8 cellular contexts compared by ENCODE assay signal in the genomic region with DNA sequence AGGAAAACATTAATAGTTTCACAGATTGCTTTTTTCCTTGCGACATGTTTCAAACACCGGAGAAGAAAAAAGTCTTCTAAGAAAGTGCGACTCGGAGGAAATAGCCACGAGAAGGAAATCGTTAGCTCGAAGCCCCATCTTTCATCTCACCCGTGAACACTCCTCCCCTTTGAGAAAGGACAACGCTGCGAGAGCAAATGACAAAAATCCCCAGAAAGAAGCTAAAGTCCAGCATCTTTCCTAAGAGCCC.
DNase-seq lines count a peak whose midpoint lies in the region; ATAC-seq and TF ChIP-seq lines count a peak whose summit lies in the region.

No MANE protein-coding gene starts in this region.

- WGBS in sigmoid colon, 2 donors, result 0 to 1% methylated on average over 10 of the region's 10 CpGs

- H3K4me1 ChIP-seq in sigmoid colon, result peaks cover 0 to 63% (median 27%) of the 10 kb centered on the region in 4 donors

- H3K36me3 ChIP-seq in sigmoid colon, result no peaks in the 10 kb centered on the region

- H3K27ac Mint-ChIP-seq in activated T-cell treated with anti-CD3 and anti-CD28 coated beads, Interleukin-2, amount 50 U/mL, for 24 hours, result peak overlapping the region; percentile 99
- H3K27ac Mint-ChIP-seq in T-helper 17 cell, result peak overlapping the region; percentile 98

- H3K4me3 ChIP-seq in fibroblast of villous mesenchyme (ENCODE audit: low read depth, low read length), result peak overlapping the region; percentile 90
- H3K4me3 ChIP-seq in sigmoid colon, result peak overlapping the region; percentile 75 to 88 (median 79)

- peaks cover 0 to 9% (median 0%) of the 10 kb centered on the region in 3 donors for H3K27me3 ChIP-seq in sigmoid colon

- H3K9me3 Mint-ChIP-seq in activated T-cell treated with anti-CD3 and anti-CD28 coated beads, Interleukin-2, amount 50 U/mL, for 24 hours, result no peaks in the 10 kb centered on the region

- H3K9me3 ChIP-seq in T-helper 17 cell (ENCODE audit: control insufficient read depth, low read length, poor library complexity, severe bottlenecking), result no peaks in the 10 kb centered on the region
- H3K9me3 ChIP-seq in sigmoid colon, result no peaks in the 10 kb centered on the region

- intact Hi-C loops in sigmoid colon (cut with DNase I), result loop anchor here (1.0 to 5.0 kb wide), 4 partner anchors 83 to 722 kb away; partner anchors contain the start of genes SPRYD7 and TRIM13

- peaks cover 55% of the 10 kb centered on the region for H3K36me3 Mint-ChIP-seq in activated T-cell treated with anti-CD3 and anti-CD28 coated beads, Interleukin-2, amount 50 U/mL, for 24 hours (ENCODE audit: low read depth)
- H3K36me3 Mint-ChIP-seq in T-helper 17 cell (ENCODE audit: low read depth), result peaks cover 3% of the 10 kb centered on the region

- H3K4me3 Mint-ChIP-seq in activated T-cell treated with anti-CD3 and anti-CD28 coated beads, Interleukin-2, amount 50 U/mL, for 24 hours, result peak overlapping the region; percentile 97
- peak overlapping the region; percentile 100 for H3K4me3 Mint-ChIP-seq in T-helper 17 cell

- peak overlapping the region; percentile 89 to 96 (median 91) for H3K27ac ChIP-seq in sigmoid colon

- TF ChIP-seq POLR2A in sigmoid colon (IDR thresholded peaks at IDR 0.05), result no peak

- no peak for TF ChIP-seq CTCF in fibroblast of villous mesenchyme (IDR thresholded peaks at IDR 0.05; ENCODE audit: insufficient read depth, low read depth, low read length)
- no peak for TF ChIP-seq CTCF in sigmoid colon (IDR thresholded peaks at IDR 0.05)

- H3K4me1 Mint-ChIP-seq in activated T-cell treated with anti-CD3 and anti-CD28 coated beads, Interleukin-2, amount 50 U/mL, for 24 hours (ENCODE audit: low read depth), result peaks cover 50% of the 10 kb centered on the region
- H3K4me1 Mint-ChIP-seq in T-helper 17 cell, result peaks cover 24% of the 10 kb centered on the region

- peaks cover 16% of the 10 kb centered on the region for H3K27me3 Mint-ChIP-seq in activated T-cell treated with anti-CD3 and anti-CD28 coated beads, Interleukin-2, amount 50 U/mL, for 24 hours
- H3K27me3 Mint-ChIP-seq in T-helper 17 cell, result no peaks in the 10 kb centered on the region

- TF ChIP-seq EP300 in sigmoid colon (IDR thresholded peaks at IDR 0.05), result no peak

- DNase-seq in activated T-cell treated with anti-CD3 and anti-CD28 coated beads, Interleukin-2, amount 50 U/mL, for 24 hours, result no peak
- DNase-seq in activated T-cell treated with anti-CD3 and anti-CD28 coated beads, Interleukin-2, amount 50 U/mL, for 48 hours, result no peak
- DNase-seq in T-helper 17 cell (no peak), fibroblast of villous mesenchyme (ENCODE audit: low read depth) (peak; percentile 45), sigmoid colon (no peak)
- DNase-seq in stimulated activated CD4-positive, alpha-beta T cell treated with anti-CD3 and anti-CD28 coated beads, Interleukin-15, amount 100 ng/mL, for 24 hours, result no peak

- ATAC-seq in T-helper 17 cell (peak; percentile 10), HG03442 (IDR thresholded peaks at IDR 0.05; ENCODE audit: unreplicated experiment) (no peak), HG03460 (IDR thresholded peaks at IDR 0.05; ENCODE audit: unreplicated experiment) (no peak)
